11 cellular contexts compared by ENCODE assay signal in the genomic region with DNA sequence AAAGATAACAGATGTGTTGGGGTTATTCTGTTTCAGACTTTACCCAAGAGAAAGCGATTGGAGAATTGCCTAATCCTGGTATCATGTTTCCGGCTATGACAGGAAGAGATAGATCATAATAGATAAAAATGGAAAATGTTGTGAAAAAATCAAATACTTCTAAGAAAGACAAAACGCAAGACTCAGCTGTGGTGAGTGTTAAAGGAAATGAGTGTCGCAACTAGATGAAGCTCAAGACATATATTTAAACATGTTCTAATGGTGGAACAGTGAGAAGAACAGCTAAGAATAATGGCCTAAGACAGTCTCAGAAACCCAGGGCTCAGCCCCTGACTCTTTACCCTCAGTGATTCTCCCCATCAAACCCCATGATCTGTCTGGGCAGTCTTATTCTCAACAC.
DNase-seq lines count a peak whose midpoint lies in the region; ATAC-seq and TF ChIP-seq lines count a peak whose summit lies in the region.
"Had no signal": no experiment of that assay in that cellular context is flagged by ENCODE, and none has a peak within 500 bp of the region (broad histone marks: within the 10 kb centered on the region; RNA-seq: fewer than 3 reads in every experiment).

No MANE protein-coding gene starts in this region.

- no peaks in the 10 kb centered on the region for H3K27me3 ChIP-seq in fibroblast of lung (ENCODE audit: control insufficient read depth, insufficient read depth, low read length)
- H3K27me3 ChIP-seq: esophagus squamous epithelium, neutrophil had no signal

- H3K4me1 Mint-ChIP-seq in activated CD4-positive, alpha-beta T cell treated with anti-CD3 and anti-CD28 coated beads, Interleukin-2, amount 10 ng/mL, durations not matched to agents 24 days and 14 days: peaks cover 46% of the 10 kb centered on the region
- peaks cover 13% of the 10 kb centered on the region for H3K4me1 Mint-ChIP-seq in stimulated activated effector memory CD8-positive, alpha-beta T cell treated with anti-CD3 and anti-CD28 coated beads, Interleukin-12 subunit alpha, Interleukin-12 subunit beta, amount 100 ng/mL, for 72 hours

- peak; percentile 66 for DNase-seq in activated CD4-positive, alpha-beta T cell treated with anti-CD3 and anti-CD28 coated beads, Interleukin-2, amount 10 ng/mL, durations not matched to agents 24 days and 14 days
- no peak for DNase-seq in activated CD4-positive, alpha-beta T cell treated with anti-CD3 and anti-CD28 coated beads, Interleukin-2, amount 50 U/mL, for 1 hour
- DNase-seq in SIG-M5 treated with dmso at 0.1 percent for 504 hours (lab: John Stamatoyannopoulos, UW; ENCODE audit: unreplicated experiment) (peak; percentile 97), fibroblast of lung (ENCODE audit: low read depth in 2 of 2) (peak; percentile 71 to 84), HuH-7.5 (ENCODE audit: low spot score) (no peak), cerebellar nuclear complex (lab: John Stamatoyannopoulos, UW) (no peak)
- DNase-seq in stimulated activated effector memory CD8-positive, alpha-beta T cell treated with anti-CD3 and anti-CD28 coated beads, Interleukin-12 subunit alpha, Interleukin-12 subunit beta, amount 100 ng/mL, for 72 hours (ENCODE audit: low spot score in 2 of 2): no peak
- DNase-seq: esophagus squamous epithelium, NCI-H510A had no signal

- peaks cover 22% of the 10 kb centered on the region for H3K4me1 ChIP-seq in fibroblast of lung (ENCODE audit: control insufficient read depth, extremely low read depth, insufficient read depth, low read length)

- H3K9me3 Mint-ChIP-seq in activated CD4-positive, alpha-beta T cell treated with anti-CD3 and anti-CD28 coated beads, Interleukin-2, amount 10 ng/mL, durations not matched to agents 24 days and 14 days: peaks cover 13% of the 10 kb centered on the region
- peaks cover 10% of the 10 kb centered on the region for H3K9me3 Mint-ChIP-seq in stimulated activated effector memory CD8-positive, alpha-beta T cell treated with anti-CD3 and anti-CD28 coated beads, Interleukin-12 subunit alpha, Interleukin-12 subunit beta, amount 100 ng/mL, for 72 hours

- H3K27me3 Mint-ChIP-seq in activated CD4-positive, alpha-beta T cell treated with anti-CD3 and anti-CD28 coated beads, Interleukin-2, amount 10 ng/mL, durations not matched to agents 24 days and 14 days: no peaks in the 10 kb centered on the region

- peak overlapping the region; percentile 6 for H2AFZ ChIP-seq in fibroblast of lung (ENCODE audit: low read length)

- no peaks in the 10 kb centered on the region for H3K9me3 ChIP-seq in fibroblast of lung (ENCODE audit: control insufficient read depth, insufficient read depth, low read depth, low read length)
- H3K9me3 ChIP-seq: esophagus squamous epithelium, neutrophil had no signal

- H3K4me2 ChIP-seq in fibroblast of lung (ENCODE audit: extremely low read depth, insufficient read depth, low read length): peak overlapping the region; percentile 40

- H3K36me3 ChIP-seq in fibroblast of lung (ENCODE audit: control insufficient read depth, insufficient read depth, low read length): no peaks in the 10 kb centered on the region
- H3K36me3 ChIP-seq: esophagus squamous epithelium, neutrophil had no signal

- ATAC-seq in stimulated activated effector memory CD8-positive, alpha-beta T cell treated with anti-CD3 and anti-CD28 coated beads, Interleukin-12 subunit alpha, Interleukin-12 subunit beta, amount 100 ng/mL, for 72 hours: peak; percentile 50
- no peak for ATAC-seq in HG03108 (IDR thresholded peaks at IDR 0.05; ENCODE audit: unreplicated experiment)

- H3K9ac ChIP-seq in fibroblast of lung (ENCODE audit: insufficient read depth, low read length): no peak overlapping the region

- no peaks in the 10 kb centered on the region for H3K79me2 ChIP-seq in fibroblast of lung (ENCODE audit: control insufficient read depth, insufficient read depth, low read length)

- H3K27ac Mint-ChIP-seq in activated CD4-positive, alpha-beta T cell treated with anti-CD3 and anti-CD28 coated beads, Interleukin-2, amount 10 ng/mL, durations not matched to agents 24 days and 14 days: peak overlapping the region; percentile 71
- no peak overlapping the region for H3K27ac Mint-ChIP-seq in stimulated activated effector memory CD8-positive, alpha-beta T cell treated with anti-CD3 and anti-CD28 coated beads, Interleukin-12 subunit alpha, Interleukin-12 subunit beta, amount 100 ng/mL, for 72 hours

- peak overlapping the region; percentile 53 for H3K4me3 Mint-ChIP-seq in activated CD4-positive, alpha-beta T cell treated with anti-CD3 and anti-CD28 coated beads, Interleukin-2, amount 10 ng/mL, durations not matched to agents 24 days and 14 days
- H3K4me3 Mint-ChIP-seq in stimulated activated effector memory CD8-positive, alpha-beta T cell treated with anti-CD3 and anti-CD28 coated beads, Interleukin-12 subunit alpha, Interleukin-12 subunit beta, amount 100 ng/mL, for 72 hours: no peak overlapping the region

- H3K27ac ChIP-seq in fibroblast of lung (ENCODE audit: insufficient read depth, low read length): peak overlapping the region; percentile 52
- H3K27ac ChIP-seq: neutrophil had no signal

- TF ChIP-seq CTCF in fibroblast of lung (conservative IDR thresholded peaks at IDR 0.05 in 1 of 2, IDR thresholded peaks at IDR 0.05 in 1 of 2; ENCODE audit: low read depth in 1 of 2, low read length in 2 of 2): no peak

- intact Hi-C loops in activated CD4-positive, alpha-beta T cell treated with anti-CD3 and anti-CD28 coated beads, Interleukin-2, amount 10 ng/mL, durations not matched to agents 24 days and 14 days (cut with micrococcal nuclease): no loop called here

- H3K4me3 ChIP-seq in fibroblast of lung (replicated peaks in 1 of 4; ENCODE audit: control extremely low read depth in 1 of 4, insufficient read depth in 1 of 4, low read depth in 3 of 4, low read length in 4 of 4): no peak overlapping the region
- H3K4me3 ChIP-seq: esophagus squamous epithelium had no signal

- H3K36me3 Mint-ChIP-seq in activated CD4-positive, alpha-beta T cell treated with anti-CD3 and anti-CD28 coated beads, Interleukin-2, amount 10 ng/mL, durations not matched to agents 24 days and 14 days (ENCODE audit: low read depth): peaks cover 10% of the 10 kb centered on the region
- H3K36me3 Mint-ChIP-seq in stimulated activated effector memory CD8-positive, alpha-beta T cell treated with anti-CD3 and anti-CD28 coated beads, Interleukin-12 subunit alpha, Interleukin-12 subunit beta, amount 100 ng/mL, for 72 hours: no peaks in the 10 kb centered on the region

- H4K20me1 ChIP-seq in fibroblast of lung (ENCODE audit: control insufficient read depth, extremely low read depth, insufficient read depth, low read length): no peaks in the 10 kb centered on the region

Comparison
In these comparisons a context has a peak if more than half of its experiments do, and no peak if none do; other contexts are left out.
1. DNase-seq: peak in activated CD4-positive, alpha-beta T cell treated with anti-CD3 and anti-CD28 coated beads, Interleukin-2, amount 10 ng/mL, durations not matched to agents 24 days and 14 days (single experiment), SIG-M5 treated with dmso at 0.1 percent for 504 hours (single experiment) and fibroblast of lung (2 of 2); none in activated CD4-positive, alpha-beta T cell treated with anti-CD3 and anti-CD28 coated beads, Interleukin-2, amount 50 U/mL, for 1 hour (single experiment), stimulated activated effector memory CD8-positive, alpha-beta T cell treated with anti-CD3 and anti-CD28 coated beads, Interleukin-12 subunit alpha, Interleukin-12 subunit beta, amount 100 ng/mL, for 72 hours (0 of 2), HuH-7.5 (single experiment) and cerebellar nuclear complex (0 of 2).